18 cellular contexts compared by ENCODE assay signal in genomic region chr16:27332105-27332504, GRCh38. TPM values are rescaled to one million over a fixed set of nuclear protein-coding genes. Genes with fewer than 3 reads are reported as not detected.
DNase-seq lines count a peak whose midpoint lies in the region; ATAC-seq, FAIRE-seq and TF ChIP-seq lines count a peak whose summit lies in the region.
"Had no signal": no experiment of that assay in that cellular context is flagged by ENCODE, and none has a peak within 500 bp of the region (broad histone marks: within the 10 kb centered on the region; RNA-seq: fewer than 3 reads in every experiment).

No MANE protein-coding gene starts in this region.

- CTCF ChIA-PET in GM10248 (lab: Yijun Ruan, JAX): no interaction called here

- peaks cover 58% of the 10 kb centered on the region for H3K36me3 Mint-ChIP-seq in activated T-cell treated with anti-CD3 and anti-CD28 coated beads, Interleukin-2, amount 50 U/mL, for 4 hours (ENCODE audit: insufficient read depth)
- peaks cover 16 to 39% (median 24%) of the 10 kb centered on the region in 3 donors for H3K36me3 Mint-ChIP-seq in immature natural killer cell

- no peak for ATAC-seq in activated T-cell treated with anti-CD3 and anti-CD28 coated beads, Interleukin-2, amount 50 U/mL, for 4 hours
- ATAC-seq: natural killer cell treated with Interleukin-12 subunit alpha and Interleukin-12 subunit beta and Interleukin-15 and Interleukin-18, amount 100 ng/mL, for 72 hours had no signal

- WGBS in small intestine, 3 donors: 76 to 86% (median 86%) methylated on average over 5 to 6 of the region's 6 CpGs

- H3K27ac Mint-ChIP-seq in immature natural killer cell: peak overlapping the region in 4 of 6 donors; percentile 29 to 49 (median 42)
- H3K27ac Mint-ChIP-seq: dendritic cell treated with granulocyte-macrophage colony-stimulating factor and Interleukin-4, amounts not matched to agents 40 ng/mL and 50 ng/mL, for 4 days had no signal

- H3K9ac ChIP-seq in stomach smooth muscle (ENCODE audit: low read length in 2 of 2): no peak overlapping the region

- no peak for TF ChIP-seq CTCF in GM10248 (IDR thresholded peaks at IDR 0.05; ENCODE audit: control extremely low read depth, extremely low read depth, low read depth, missing control alignments)

- no peaks in the 10 kb centered on the region for H3K9me3 Mint-ChIP-seq in activated T-cell treated with anti-CD3 and anti-CD28 coated beads, Interleukin-2, amount 50 U/mL, for 4 hours
- H3K9me3 Mint-ChIP-seq in immature natural killer cell: no peaks in the 10 kb centered on the region
- H3K9me3 Mint-ChIP-seq: activated naive CD4-positive, alpha-beta T cell treated with anti-CD3 and anti-CD28 coated beads, Interleukin-2, amount 50 U/mL, for 72 hours; dendritic cell treated with granulocyte-macrophage colony-stimulating factor and Interleukin-4, amounts not matched to agents 40 ng/mL and 50 ng/mL, for 4 days; natural killer cell treated with Interleukin-12 subunit alpha and Interleukin-12 subunit beta and Interleukin-15 and Interleukin-18, amount 100 ng/mL, for 72 hours had no signal

- POLR2A ChIA-PET in GM10248 (lab: Yijun Ruan, JAX): no interaction called here

- no peak overlapping the region for H3K4me3 ChIP-seq in stomach smooth muscle (ENCODE audit: low read length in 2 of 2)
- H3K4me3 ChIP-seq in small intestine (ENCODE audit: low read depth in 1 of 2, low read length in 2 of 2): no peak overlapping the region
- H3K4me3 ChIP-seq: MG63 had no signal

- peak; percentile 9 for DNase-seq in activated T-cell treated with anti-CD3 and anti-CD28 coated beads, Interleukin-2, amount 50 U/mL, for 1 hour
- no peak for DNase-seq in activated T-cell treated with anti-CD3 and anti-CD28 coated beads, Interleukin-2, amount 50 U/mL, for 4 hours
- DNase-seq in amniotic epithelial cell (ENCODE audit: low read depth) (peak; percentile 63), immature natural killer cell (no peak), small intestine (no peak), GM10248 (ENCODE audit: extremely low spot score) (no peak), NCI-H1105 treated with DMSO at 0.1 percent for 48 hours (lab: John Stamatoyannopoulos, UW) (no peak)
- DNase-seq: activated CD4-positive, CD25-positive, alpha-beta regulatory T cell; DMS53; MG63; stimulated activated CD4-positive, alpha-beta T cell treated with anti-CD3 and anti-CD28 coated beads, Interleukin-12 subunit alpha, Interleukin-12 subunit beta, amount 100 ng/mL, for 4 hours had no signal

- no peak overlapping the region for H3K4me3 Mint-ChIP-seq in activated T-cell treated with anti-CD3 and anti-CD28 coated beads, Interleukin-2, amount 50 U/mL, for 4 hours
- H3K4me3 Mint-ChIP-seq in immature natural killer cell: no peak overlapping the region
- H3K4me3 Mint-ChIP-seq: dendritic cell treated with granulocyte-macrophage colony-stimulating factor and Interleukin-4, amounts not matched to agents 40 ng/mL and 50 ng/mL, for 4 days; natural killer cell treated with Interleukin-12 subunit alpha and Interleukin-12 subunit beta and Interleukin-15 and Interleukin-18, amount 100 ng/mL, for 72 hours had no signal

- H3K4me1 ChIP-seq in stomach smooth muscle (ENCODE audit: control insufficient read depth, insufficient read depth, low read length) (peaks cover 72% of the 10 kb centered on the region), small intestine (ENCODE audit: control insufficient read depth in 2 of 2, insufficient read depth in 1 of 2, low read depth in 1 of 2, low read length in 1 of 2) (peaks cover 2 to 4% of the 10 kb centered on the region in 2 donors)

- H3K27me3 ChIP-seq in stomach smooth muscle (ENCODE audit: control insufficient read depth in 1 of 2, insufficient read depth in 2 of 2, low read length in 2 of 2) (no peaks in the 10 kb centered on the region), small intestine (ENCODE audit: control insufficient read depth in 2 of 2, insufficient read depth in 2 of 2, low read length in 2 of 2) (no peaks in the 10 kb centered on the region)
- H3K27me3 ChIP-seq: MG63 had no signal

- H3K27ac ChIP-seq in stomach smooth muscle (ENCODE audit: low read length) (peak overlapping the region; percentile 99), small intestine (ENCODE audit: low read depth in 1 of 2, low read length in 1 of 2) (peak overlapping the region in 1 of 2 donors; percentile 26)

- no peak for FAIRE-seq in small intestine (lab: Jason Lieb, UNC)
- FAIRE-seq: GM12891, H54, keratinocyte had no signal

- no peaks in the 10 kb centered on the region for H3K27me3 Mint-ChIP-seq in activated T-cell treated with anti-CD3 and anti-CD28 coated beads, Interleukin-2, amount 50 U/mL, for 4 hours (ENCODE audit: low read depth)
- peaks cover 0 to 2% (median 1%) of the 10 kb centered on the region in 3 donors for H3K27me3 Mint-ChIP-seq in immature natural killer cell (ENCODE audit: low read depth in 3 of 3)
- H3K27me3 Mint-ChIP-seq: dendritic cell treated with granulocyte-macrophage colony-stimulating factor and Interleukin-4, amounts not matched to agents 40 ng/mL and 50 ng/mL, for 4 days; natural killer cell treated with Interleukin-12 subunit alpha and Interleukin-12 subunit beta and Interleukin-15 and Interleukin-18, amount 100 ng/mL, for 72 hours had no signal

- no peaks in the 10 kb centered on the region for H3K9me3 ChIP-seq in stomach smooth muscle (ENCODE audit: control insufficient read depth in 2 of 2, low read length in 2 of 2)
- H3K9me3 ChIP-seq in small intestine (ENCODE audit: control insufficient read depth, low read depth): no peaks in the 10 kb centered on the region

- peaks cover 74% of the 10 kb centered on the region for H3K4me1 Mint-ChIP-seq in activated T-cell treated with anti-CD3 and anti-CD28 coated beads, Interleukin-2, amount 50 U/mL, for 4 hours (ENCODE audit: low read depth)
- peaks cover 10 to 42% of the 10 kb centered on the region in 2 donors for H3K4me1 Mint-ChIP-seq in immature natural killer cell

- H3K36me3 ChIP-seq in stomach smooth muscle (ENCODE audit: control insufficient read depth in 2 of 2, insufficient read depth in 2 of 2, low read length in 2 of 2) (peaks cover 6 to 11% of the 10 kb centered on the region in 2 donors), small intestine (ENCODE audit: control insufficient read depth in 2 of 2, insufficient read depth in 2 of 2, low read length in 2 of 2) (peaks cover 4 to 5% of the 10 kb centered on the region in 2 donors)

RNA-seq across cellular contexts. Expression of gene IL4R, which starts 18.3 kb away (rescaled TPM):
- 100 to 1,000 TPM; 110 to 143 (median 140) TPM for total RNA-seq in activated T-cell treated with anti-CD3 and anti-CD28 coated beads, Interleukin-2, amount 50 U/mL, for 4 hours
- 10 to 100 TPM; 15.7 to 38.7 (median 20.1) TPM for polyA plus RNA-seq in immature natural killer cell
- 10 to 100 TPM; 28.1 to 32.7 (median 28.6) TPM for polyA plus RNA-seq in small intestine

Comparison
In these comparisons a context has a peak if more than half of its experiments do, and no peak if none do; other contexts are left out.
1. DNase-seq: peak in activated T-cell treated with anti-CD3 and anti-CD28 coated beads, Interleukin-2, amount 50 U/mL, for 1 hour (single experiment) and amniotic epithelial cell (single experiment); none in activated T-cell treated with anti-CD3 and anti-CD28 coated beads, Interleukin-2, amount 50 U/mL, for 4 hours (single experiment), immature natural killer cell (0 of 3), small intestine (single experiment), GM10248 (single experiment) and NCI-H1105 treated with DMSO at 0.1 percent for 48 hours (single experiment).